Comparison of ENCODE assay signal across 21 cellular contexts in the genomic region with DNA sequence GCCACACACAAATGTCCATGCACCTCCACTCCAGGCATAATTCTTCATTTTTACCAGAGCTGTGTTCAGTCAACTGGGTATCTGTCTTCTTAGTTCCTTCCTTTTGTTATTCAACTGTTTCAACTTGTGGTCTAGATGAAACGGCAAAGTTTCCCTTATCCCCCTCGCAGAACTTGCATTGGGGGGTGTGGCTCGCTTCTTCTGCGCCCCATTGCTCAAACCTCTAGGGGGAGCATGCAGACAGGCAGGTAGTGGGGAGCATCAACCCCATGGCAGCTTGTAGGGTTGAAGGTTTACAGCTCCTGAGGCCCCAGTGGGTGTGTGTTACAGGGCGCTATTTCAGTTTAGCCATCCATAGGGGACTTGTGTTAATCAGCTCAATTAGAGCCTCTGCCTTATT. TPM values are rescaled to one million over a fixed set of nuclear protein-coding genes. Genes with fewer than 3 reads are reported as not detected.
DNase-seq lines count a peak whose midpoint lies in the region; ATAC-seq and TF ChIP-seq lines count a peak whose summit lies in the region.
"Had no signal": no experiment of that assay in that cellular context is flagged by ENCODE, and none has a peak within 500 bp of the region (broad histone marks: within the 10 kb centered on the region; RNA-seq: fewer than 3 reads in every experiment).

No MANE protein-coding gene starts in this region.

- no peak for DNase-seq in Calu3
- DNase-seq in erythroblast (lab: John Stamatoyannopoulos, UW): peak; percentile 7 to 12
- no peak for DNase-seq in GM19238 (ENCODE audit: insufficient read length, low spot score)
- no peak for DNase-seq in GF-D8 (lab: John Stamatoyannopoulos, UW)
- DNase-seq: activated gamma-delta T cell treated with Interleukin-2 at 50 U/mL for 16 hours; amygdala; central memory CD4-positive, alpha-beta T cell; GOT3; heart right ventricle; naive B cell; NCI-H1048; NCI-H526 treated with DMSO at 0.1 percent for 48 hours; stimulated activated CD4-positive, alpha-beta T cell treated with anti-CD3 and anti-CD28 coated beads, Interleukin-1b, Interleukin-23, amount 100 ng/mL, for 48 hours; T-helper 9 cell had no signal

- H3K9me3 Mint-ChIP-seq in Calu3 (ENCODE audit: low read depth, unreplicated experiment): no peaks in the 10 kb centered on the region

- no peak overlapping the region for H3K27ac Mint-ChIP-seq in Calu3 (ENCODE audit: unreplicated experiment)
- H3K27ac Mint-ChIP-seq: IgD-negative memory B cell, naive B cell had no signal

- peak overlapping the region; percentile 4; the same call in 1 of the 2 replicates for H3K4me2 ChIP-seq in OCI-LY3 (ENCODE audit: low read length)

- H3K9ac ChIP-seq in OCI-LY3 (ENCODE audit: low read length): no peak overlapping the region
- H3K9ac ChIP-seq: parathyroid adenoma had no signal

- CTCF ChIA-PET in Calu3 (lab: Charles Lee): interaction anchor here (0.6 to 2.2 kb wide), 5 partner anchors 27 to 192 kb away, joined by 3 to 10 read pairs (median 4); no protein-coding TSS in a partner anchor

- peak; percentile 47 for TF ChIP-seq CTCF in Calu3 (IDR thresholded peaks at IDR 0.05; ENCODE audit: unreplicated experiment)
- TF ChIP-seq CTCF in OCI-LY3 (IDR thresholded peaks at IDR 0.05; ENCODE audit: low read depth, low read length): peak; percentile 43; the same call in 1 of the 2 replicates

- H3K4me1 ChIP-seq in OCI-LY3 (ENCODE audit: low read length): peaks cover 10% of the 10 kb centered on the region

- ATAC-seq in GM18867 (IDR thresholded peaks at IDR 0.05; ENCODE audit: unreplicated experiment) (peak; percentile 56), GM18517 (IDR thresholded peaks at IDR 0.05; ENCODE audit: unreplicated experiment) (no peak), HG02571 (IDR thresholded peaks at IDR 0.05; ENCODE audit: unreplicated experiment) (no peak)
- ATAC-seq: heart right ventricle had no signal

- no peaks in the 10 kb centered on the region for H3K27me3 Mint-ChIP-seq in Calu3 (ENCODE audit: unreplicated experiment)
- H3K27me3 Mint-ChIP-seq: IgD-negative memory B cell, naive B cell had no signal

- H3K36me3 Mint-ChIP-seq in Calu3 (ENCODE audit: insufficient read depth, unreplicated experiment): peaks cover 5% of the 10 kb centered on the region
- H3K36me3 Mint-ChIP-seq: IgD-negative memory B cell, naive B cell had no signal

- no peak overlapping the region for H3K4me3 ChIP-seq in OCI-LY3 (ENCODE audit: low read length)
- H3K4me3 ChIP-seq: heart right ventricle had no signal

- no peak overlapping the region for H3K4me3 Mint-ChIP-seq in Calu3 (ENCODE audit: low read depth, unreplicated experiment)
- H3K4me3 Mint-ChIP-seq: IgD-negative memory B cell had no signal

- no TSS peak for BruUV-seq in Calu3 (replicated peaks; lab: Mats Ljungman, UMichigan)

- TF ChIP-seq POLR2A in erythroblast (IDR thresholded peaks at IDR 0.05; ENCODE audit: low read length): no peak

- intact Hi-C loops in Calu3 (cut with micrococcal nuclease; ENCODE audit: unreplicated experiment): loop anchor here (10.0 kb wide), 1 partner anchor 820 kb away; no protein-coding TSS in a partner anchor

- H2AFZ ChIP-seq in OCI-LY3 (ENCODE audit: low read depth, low read length): no peak overlapping the region
- H2AFZ ChIP-seq: parathyroid adenoma had no signal

- H3K4me1 Mint-ChIP-seq in Calu3 (ENCODE audit: low read depth, unreplicated experiment): peaks cover 48% of the 10 kb centered on the region
- H3K4me1 Mint-ChIP-seq: IgD-negative memory B cell had no signal

- H3K36me3 ChIP-seq in OCI-LY3 (replicated peaks; ENCODE audit: low read depth, low read length): no peaks in the 10 kb centered on the region
- H3K36me3 ChIP-seq: heart right ventricle had no signal

- no peaks in the 10 kb centered on the region for H3K9me3 ChIP-seq in OCI-LY3 (ENCODE audit: insufficient read depth, low read length)

- H4K20me1 ChIP-seq in OCI-LY3 (ENCODE audit: insufficient read depth, low read length): no peaks in the 10 kb centered on the region

- no peaks in the 10 kb centered on the region for H3K79me2 ChIP-seq in OCI-LY3 (ENCODE audit: low read length)
- H3K79me2 ChIP-seq: parathyroid adenoma had no signal

- H3K27ac ChIP-seq in OCI-LY3 (ENCODE audit: low read length): no peak overlapping the region
- H3K27ac ChIP-seq: heart right ventricle, HL-60, parathyroid adenoma had no signal

- H3K27me3 ChIP-seq in OCI-LY3 (ENCODE audit: low read depth, low read length): peaks cover 2% of the 10 kb centered on the region; the same call in 1 of the 2 replicates
- H3K27me3 ChIP-seq: heart right ventricle had no signal

RNA-seq across cellular contexts. Expression of a gene that starts 38.3 kb away (rescaled TPM):
- 48.1 and 49.9 TPM in 2 replicates for total RNA-seq in Calu3 (2022)

Comparison
In these comparisons a context has a peak if more than half of its experiments do, and no peak if none do; other contexts are left out.
1. DNase-seq: peak in erythroblast (2 of 2); none in Calu3 (single experiment), GM19238 (single experiment) and GF-D8 (single experiment).